Comparison of ENCODE assay signal across 1 cellular context in the genomic region with DNA sequence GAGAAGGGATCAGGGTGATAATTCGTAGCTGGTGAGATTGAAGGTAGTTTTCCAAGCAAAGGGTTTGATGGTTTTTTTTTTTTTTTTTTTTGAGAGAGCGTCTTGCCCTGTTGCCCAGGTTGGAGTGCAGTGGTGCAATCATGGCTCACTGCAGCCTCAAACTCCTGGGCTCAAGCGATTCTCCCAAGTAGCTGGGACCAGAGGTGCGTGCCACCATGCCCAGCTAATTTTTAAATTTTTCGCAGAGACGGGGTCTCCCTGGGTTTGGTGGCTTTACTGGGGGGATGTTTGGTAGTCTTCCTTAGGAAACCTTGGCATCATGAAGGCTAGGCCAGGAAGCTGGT.
TF ChIP-seq lines count a peak whose summit lies in the region.

No MANE protein-coding gene starts in this region.

TF ChIP-seq in IMR-90, 13 proteins besides CTCF, POLR2A, EP300 and RAD21:
- TF ChIP-seq CEBPB (IDR thresholded peaks at IDR 0.05; ENCODE audit: low read depth, low read length) (no peak), CHD1 (IDR thresholded peaks at IDR 0.05; ENCODE audit: low read depth, low read length) (no peak), FOS (IDR thresholded peaks at IDR 0.05; ENCODE audit: low read depth, low read length) (no peak), BHLHE40 (IDR thresholded peaks at IDR 0.05; ENCODE audit: low read depth, low read length) (no peak), SMC3 (IDR thresholded peaks at IDR 0.05; ENCODE audit: low read depth, low read length) (no peak), RCOR1 (IDR thresholded peaks at IDR 0.05; ENCODE audit: insufficient replicate concordance, low read length) (no peak), RFX5 (IDR thresholded peaks at IDR 0.05; ENCODE audit: low read depth, low read length) (no peak), NFE2L2 (IDR thresholded peaks at IDR 0.05; ENCODE audit: low read depth, low read length) (no peak), MAFK (IDR thresholded peaks at IDR 0.05; ENCODE audit: low read depth, low read length) (no peak), MAZ (IDR thresholded peaks at IDR 0.05; ENCODE audit: borderline replicate concordance, low read depth, low read length) (no peak), MXI1 (IDR thresholded peaks at IDR 0.05; ENCODE audit: borderline replicate concordance, low read depth, low read length) (no peak)
- TF ChIP-seq, protein P1, sequence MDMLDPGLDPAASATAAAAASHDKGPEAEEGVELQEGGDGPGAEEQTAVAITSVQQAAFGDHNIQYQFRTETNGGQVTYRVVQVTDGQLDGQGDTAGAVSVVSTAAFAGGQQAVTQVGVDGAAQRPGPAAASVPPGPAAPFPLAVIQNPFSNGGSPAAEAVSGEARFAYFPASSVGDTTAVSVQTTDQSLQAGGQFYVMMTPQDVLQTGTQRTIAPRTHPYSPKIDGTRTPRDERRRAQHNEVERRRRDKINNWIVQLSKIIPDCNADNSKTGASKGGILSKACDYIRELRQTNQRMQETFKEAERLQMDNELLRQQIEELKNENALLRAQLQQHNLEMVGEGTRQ (IDR thresholded peaks at IDR 0.05; ENCODE audit: low read depth, low read length) = no peak
- TF ChIP-seq, protein P2, sequence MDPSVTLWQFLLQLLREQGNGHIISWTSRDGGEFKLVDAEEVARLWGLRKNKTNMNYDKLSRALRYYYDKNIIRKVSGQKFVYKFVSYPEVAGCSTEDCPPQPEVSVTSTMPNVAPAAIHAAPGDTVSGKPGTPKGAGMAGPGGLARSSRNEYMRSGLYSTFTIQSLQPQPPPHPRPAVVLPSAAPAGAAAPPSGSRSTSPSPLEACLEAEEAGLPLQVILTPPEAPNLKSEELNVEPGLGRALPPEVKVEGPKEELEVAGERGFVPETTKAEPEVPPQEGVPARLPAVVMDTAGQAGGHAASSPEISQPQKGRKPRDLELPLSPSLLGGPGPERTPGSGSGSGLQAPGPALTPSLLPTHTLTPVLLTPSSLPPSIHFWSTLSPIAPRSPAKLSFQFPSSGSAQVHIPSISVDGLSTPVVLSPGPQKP (IDR thresholded peaks at IDR 0.05; ENCODE audit: borderline replicate concordance, low read depth, low read length) = no peak
